ENCODE assay signal across 16 cellular contexts in genomic region chr13:106291006-106291405, GRCh38.
A peak's percentile ranks its signal among the peaks of the same experiment; 100 is the strongest.
DNase-seq lines count a peak whose midpoint lies in the region.
"Had no signal": no experiment of that assay in that cellular context is flagged by ENCODE, and none has a peak within 500 bp of the region (broad histone marks: within the 10 kb centered on the region; RNA-seq: fewer than 3 reads in every experiment).

No MANE protein-coding gene starts in this region.

- DNase-seq in AG08395 (ENCODE audit: low spot score) (peak; percentile 72), HT-29 (ENCODE audit: low spot score) (peak; percentile 30), astrocyte of the hippocampus (ENCODE audit: low read depth, low spot score) (peak; percentile 13), iris pigment epithelial cell (ENCODE audit: low read depth) (peak; percentile 80), Ammon's horn (ENCODE audit: low spot score) (no peak), superior temporal gyrus (ENCODE audit: extremely low spot score) (no peak), NCI-H1436 (lab: John Stamatoyannopoulos, UW) (no peak)
- DNase-seq in activated CD4-positive, alpha-beta T cell treated with anti-CD3 and anti-CD28 coated beads for 48 hours = no peak
- DNase-seq: activated CD4-positive, CD25-positive, alpha-beta regulatory T cell; activated CD8-positive, alpha-beta memory T cell treated with anti-CD3 and anti-CD28 coated beads, Interleukin-2, amount 50 U/mL, for 4 hours; activated naive CD4-positive, alpha-beta T cell treated with anti-CD3 and anti-CD28 coated beads, Interleukin-2, amount 10 ng/mL, durations not matched to agents 7 days and 5 days; caudate nucleus; left lung; NCI-H2081 treated with DMSO at 0.1 percent for 48 hours; NCI-H69; RPMI8226 had no signal

Comparison
In these comparisons a context has a peak if more than half of its experiments do, and no peak if none do; other contexts are left out.
1. DNase-seq: peak in AG08395 (single experiment), HT-29 (single experiment), astrocyte of the hippocampus (single experiment) and iris pigment epithelial cell (single experiment); none in Ammon's horn (single experiment), superior temporal gyrus (single experiment), activated CD4-positive, alpha-beta T cell treated with anti-CD3 and anti-CD28 coated beads for 48 hours (single experiment) and NCI-H1436 (single experiment).